2 cellular contexts compared by ENCODE assay signal in genomic region chr14:51581017-51581881, GRCh38.
TF ChIP-seq lines count a peak whose summit lies in the region.

No MANE protein-coding gene starts in this region.

TF ChIP-seq in IMR-90, 13 proteins besides CTCF, POLR2A, EP300 and RAD21:
- TF ChIP-seq NFE2L2 (IDR thresholded peaks at IDR 0.05; ENCODE audit: low read depth, low read length) = peak; percentile 55; the same call in 1 of the 2 replicates
- TF ChIP-seq CEBPB (IDR thresholded peaks at IDR 0.05; ENCODE audit: low read depth, low read length) = no peak
- TF ChIP-seq RFX5 (IDR thresholded peaks at IDR 0.05; ENCODE audit: low read depth, low read length) = no peak
- no peak for TF ChIP-seq SMC3 (IDR thresholded peaks at IDR 0.05; ENCODE audit: low read depth, low read length)
- no peak for TF ChIP-seq USF2 (IDR thresholded peaks at IDR 0.05; ENCODE audit: low read depth, low read length)
- no peak for TF ChIP-seq ELK1 (IDR thresholded peaks at IDR 0.05; ENCODE audit: borderline replicate concordance, low read depth, low read length)
- peak; percentile 81 for TF ChIP-seq RCOR1 (IDR thresholded peaks at IDR 0.05; ENCODE audit: insufficient replicate concordance, low read length)
- no peak for TF ChIP-seq MAZ (IDR thresholded peaks at IDR 0.05; ENCODE audit: borderline replicate concordance, low read depth, low read length)
- no peak for TF ChIP-seq MXI1 (IDR thresholded peaks at IDR 0.05; ENCODE audit: borderline replicate concordance, low read depth, low read length)
- TF ChIP-seq FOS (IDR thresholded peaks at IDR 0.05; ENCODE audit: low read depth, low read length) = peak; percentile 94
- peak; percentile 46; the same call in 1 of the 2 replicates for TF ChIP-seq BHLHE40 (IDR thresholded peaks at IDR 0.05; ENCODE audit: low read depth, low read length)
- TF ChIP-seq CHD1 (IDR thresholded peaks at IDR 0.05; ENCODE audit: low read depth, low read length) = no peak
- peak; percentile 9; the same call in 1 of the 2 replicates for TF ChIP-seq MAFK (IDR thresholded peaks at IDR 0.05; ENCODE audit: low read depth, low read length)
TF ChIP-seq in IMR-90: peak in this region for 5.

TF ChIP-seq in K562, 482 proteins besides CTCF, POLR2A, EP300 and RAD21:
- TF ChIP-seq MEIS2 (IDR thresholded peaks at IDR 0.05; ENCODE audit: partially characterized antibody) (peak; percentile 28), SIX5 (IDR thresholded peaks at IDR 0.05; ENCODE audit: borderline replicate concordance in 1 of 2, insufficient read depth in 1 of 2, low read depth in 1 of 2, low read length in 2 of 2) (no peak)
